12 cellular contexts compared by ENCODE assay signal in the genomic region with DNA sequence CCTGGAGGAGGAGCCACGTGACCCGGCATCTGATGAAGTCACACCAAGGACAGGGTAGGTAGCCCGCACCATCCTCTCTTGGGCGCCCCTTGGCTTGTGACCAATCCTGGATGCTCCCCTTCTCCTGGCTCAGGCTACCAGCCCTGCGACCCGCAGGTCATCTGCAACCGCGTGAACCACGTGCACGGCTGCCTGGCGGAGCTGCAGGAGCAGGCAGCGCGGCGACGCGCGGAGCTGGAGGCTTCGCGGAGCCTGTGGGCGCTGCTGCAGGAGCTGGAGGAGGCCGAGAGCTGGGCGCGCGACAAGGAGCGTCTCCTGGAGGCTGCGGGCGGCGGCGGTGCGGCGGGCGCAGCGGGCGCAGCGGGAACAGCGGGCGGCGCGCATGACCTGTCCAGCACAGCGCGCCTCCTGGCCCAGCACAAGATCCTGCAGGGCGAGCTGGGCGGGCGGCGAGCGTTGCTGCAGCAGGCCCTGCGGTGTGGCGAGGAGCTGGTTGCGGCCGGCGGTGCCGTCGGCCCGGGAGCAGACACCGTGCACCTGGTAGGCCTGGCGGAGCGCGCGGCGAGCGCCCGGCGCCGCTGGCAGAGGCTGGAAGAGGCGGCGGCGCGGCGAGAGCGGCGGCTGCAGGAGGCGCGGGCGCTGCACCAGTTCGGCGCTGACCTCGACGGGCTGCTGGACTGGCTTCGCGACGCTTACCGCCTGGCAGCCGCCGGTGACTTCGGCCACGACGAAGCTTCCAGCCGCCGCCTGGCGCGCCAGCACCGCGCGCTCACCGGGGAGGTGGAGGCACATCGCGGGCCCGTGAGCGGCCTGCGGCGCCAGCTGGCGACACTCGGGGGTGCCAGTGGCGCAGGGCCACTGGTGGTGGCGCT. TPM values are rescaled to one million over a fixed set of nuclear protein-coding genes. Genes with fewer than 3 reads are reported as not detected.
DNase-seq lines count a peak whose midpoint lies in the region; ATAC-seq and TF ChIP-seq lines count a peak whose summit lies in the region.
"Had no signal": no experiment of that assay in that cellular context is flagged by ENCODE, and none has a peak within 500 bp of the region (broad histone marks: within the 10 kb centered on the region; RNA-seq: fewer than 3 reads in every experiment).

No MANE protein-coding gene starts in this region.

- DNase-seq in activated T-cell treated with anti-CD3 and anti-CD28 coated beads, Interleukin-2, amount 50 U/mL, for 4 hours = no peak
- DNase-seq in activated T-cell treated with anti-CD3 and anti-CD28 coated beads, Interleukin-2, amount 50 U/mL, for 1 hour = no peak
- DNase-seq in amniotic epithelial cell (ENCODE audit: low read depth) = peak; percentile 8
- DNase-seq in activated CD4-positive, alpha-beta memory T cell treated with anti-CD3 and anti-CD28 coated beads for 36 hours = no peak
- DNase-seq: activated effector memory CD4-positive, alpha-beta T cell treated with anti-CD3 and anti-CD28 coated beads, Interleukin-2, amount 50 U/mL, for 16 hours; CD4-positive, CD25-positive, alpha-beta regulatory T cell; NCI-H1436 had no signal

- intact Hi-C loops in activated CD4-positive, alpha-beta memory T cell treated with anti-CD3 and anti-CD28 coated beads for 36 hours (cut with micrococcal nuclease) = no loop called here

- H3K4me1 Mint-ChIP-seq in activated T-cell treated with anti-CD3 and anti-CD28 coated beads, Interleukin-2, amount 50 U/mL, for 4 hours (ENCODE audit: low read depth) = peaks cover 7% of the 10 kb centered on the region
- H3K4me1 Mint-ChIP-seq in activated CD4-positive, alpha-beta memory T cell treated with anti-CD3 and anti-CD28 coated beads for 36 hours (ENCODE audit: low read depth) = peaks cover 4% of the 10 kb centered on the region

- H3K27ac ChIP-seq in subcutaneous abdominal adipose tissue (ENCODE audit: low read depth, low read length) = no peak overlapping the region
- H3K27ac ChIP-seq: ovary had no signal

- no peak overlapping the region for H3K9ac ChIP-seq in subcutaneous abdominal adipose tissue (ENCODE audit: low read length in 5 of 5)

- TF ChIP-seq POLR2A in GM18505 (IDR thresholded peaks at IDR 0.05; ENCODE audit: borderline replicate concordance, extremely low read depth, insufficient read depth, insufficient read length) = no peak

- H3K27me3 Mint-ChIP-seq in activated T-cell treated with anti-CD3 and anti-CD28 coated beads, Interleukin-2, amount 50 U/mL, for 4 hours (ENCODE audit: low read depth) = peaks cover 67% of the 10 kb centered on the region
- H3K27me3 Mint-ChIP-seq in activated CD4-positive, alpha-beta memory T cell treated with anti-CD3 and anti-CD28 coated beads for 36 hours = peaks cover 54% of the 10 kb centered on the region

- H3K9me3 Mint-ChIP-seq in activated T-cell treated with anti-CD3 and anti-CD28 coated beads, Interleukin-2, amount 50 U/mL, for 4 hours = no peaks in the 10 kb centered on the region
- H3K9me3 Mint-ChIP-seq in activated CD4-positive, alpha-beta memory T cell treated with anti-CD3 and anti-CD28 coated beads for 36 hours = no peaks in the 10 kb centered on the region

- CTCF ChIA-PET in activated CD4-positive, alpha-beta memory T cell treated with anti-CD3 and anti-CD28 coated beads for 36 hours (lab: Charles Lee) = interaction anchor here (1.0 to 2.2 kb wide), 3 partner anchors 9 to 92 kb away, joined by 3 to 7 read pairs (median 4); no protein-coding TSS in a partner anchor

- H3K36me3 ChIP-seq in subcutaneous abdominal adipose tissue (ENCODE audit: control insufficient read depth in 5 of 5, insufficient read depth in 5 of 5, low read length in 5 of 5) = peaks cover 0 to 4% (median 0%) of the 10 kb centered on the region in 5 donors
- H3K36me3 ChIP-seq: ovary had no signal

- no peaks in the 10 kb centered on the region for H3K36me3 Mint-ChIP-seq in activated T-cell treated with anti-CD3 and anti-CD28 coated beads, Interleukin-2, amount 50 U/mL, for 4 hours (ENCODE audit: insufficient read depth)
- no peaks in the 10 kb centered on the region for H3K36me3 Mint-ChIP-seq in activated CD4-positive, alpha-beta memory T cell treated with anti-CD3 and anti-CD28 coated beads for 36 hours
- H3K36me3 Mint-ChIP-seq: CD4-positive, CD25-positive, alpha-beta regulatory T cell had no signal

- no peak overlapping the region for H3K4me3 Mint-ChIP-seq in activated T-cell treated with anti-CD3 and anti-CD28 coated beads, Interleukin-2, amount 50 U/mL, for 4 hours
- H3K4me3 Mint-ChIP-seq in activated CD4-positive, alpha-beta memory T cell treated with anti-CD3 and anti-CD28 coated beads for 36 hours = no peak overlapping the region

- H3K4me3 ChIP-seq in iPS-18c (ENCODE audit: insufficient read depth, low read depth, low read length) (peak overlapping the region; percentile 44), subcutaneous abdominal adipose tissue (ENCODE audit: low read depth in 1 of 5, low read length in 5 of 5) (peak overlapping the region in 3 of 5 donors; percentile 22 to 53 (median 37))
- H3K4me3 ChIP-seq: ovary had no signal

- peaks cover 11% of the 10 kb centered on the region for H3K9me3 ChIP-seq in iPS-18c (ENCODE audit: control insufficient read depth, insufficient read depth, low read length)
- H3K9me3 ChIP-seq in subcutaneous abdominal adipose tissue (ENCODE audit: control insufficient read depth in 5 of 5, low read length in 5 of 5) = no peaks in the 10 kb centered on the region
- H3K9me3 ChIP-seq: ovary had no signal

- peaks cover 0 to 11% (median 9%) of the 10 kb centered on the region in 5 donors for H3K4me1 ChIP-seq in subcutaneous abdominal adipose tissue (ENCODE audit: control insufficient read depth in 5 of 5, insufficient read depth in 5 of 5, low read length in 5 of 5)

- no peak overlapping the region for H3K27ac Mint-ChIP-seq in activated CD4-positive, alpha-beta memory T cell treated with anti-CD3 and anti-CD28 coated beads for 36 hours
- H3K27ac Mint-ChIP-seq: CD4-positive, CD25-positive, alpha-beta regulatory T cell had no signal

- ATAC-seq in activated T-cell treated with anti-CD3 and anti-CD28 coated beads, Interleukin-2, amount 50 U/mL, for 4 hours = peak; percentile 43 to 52
- ATAC-seq in GM18505 (IDR thresholded peaks at IDR 0.05; ENCODE audit: unreplicated experiment) (no peak), HG03175 (IDR thresholded peaks at IDR 0.05; ENCODE audit: unreplicated experiment) (no peak)

- POLR2A ChIA-PET in activated CD4-positive, alpha-beta memory T cell treated with anti-CD3 and anti-CD28 coated beads for 36 hours (lab: Charles Lee) = no interaction called here

- peaks cover 9 to 21% (median 20%) of the 10 kb centered on the region in 5 donors for H3K27me3 ChIP-seq in subcutaneous abdominal adipose tissue (ENCODE audit: control insufficient read depth in 5 of 5, insufficient read depth in 4 of 5, low read length in 5 of 5)
- H3K27me3 ChIP-seq: ovary had no signal

RNA-seq across cellular contexts. Expression of a gene that starts 45.9 kb away (rescaled TPM):
- total RNA-seq in activated T-cell treated with anti-CD3 and anti-CD28 coated beads, Interleukin-2, amount 50 U/mL, for 4 hours = 1 to 10 TPM; 1.2 to 2.1 (median 1.8) TPM
- total RNA-seq in activated CD4-positive, alpha-beta memory T cell treated with anti-CD3 and anti-CD28 coated beads for 36 hours = 1 to 10 TPM in 1 of 2 experiments, under 1 TPM in 1; 0.53 to 1.2 TPM
- total RNA-seq: CD4-positive, CD25-positive, alpha-beta regulatory T cell had no signal

RNA-seq across cellular contexts. Expression of a gene that starts 47.2 kb away (rescaled TPM):
- 10 to 100 TPM; 17.0 to 19.2 (median 18.1) TPM for total RNA-seq in activated T-cell treated with anti-CD3 and anti-CD28 coated beads, Interleukin-2, amount 50 U/mL, for 4 hours
- 10 to 100 TPM; 34.6 to 37.6 TPM for total RNA-seq in activated CD4-positive, alpha-beta memory T cell treated with anti-CD3 and anti-CD28 coated beads for 36 hours

Comparison
In these comparisons a context has a peak if more than half of its experiments do, and no peak if none do; other contexts are left out.
1. ATAC-seq: peak in activated T-cell treated with anti-CD3 and anti-CD28 coated beads, Interleukin-2, amount 50 U/mL, for 4 hours (2 of 2); none in GM18505 (single experiment) and HG03175 (single experiment).